2 cellular contexts compared by ENCODE assay signal in the genomic region with DNA sequence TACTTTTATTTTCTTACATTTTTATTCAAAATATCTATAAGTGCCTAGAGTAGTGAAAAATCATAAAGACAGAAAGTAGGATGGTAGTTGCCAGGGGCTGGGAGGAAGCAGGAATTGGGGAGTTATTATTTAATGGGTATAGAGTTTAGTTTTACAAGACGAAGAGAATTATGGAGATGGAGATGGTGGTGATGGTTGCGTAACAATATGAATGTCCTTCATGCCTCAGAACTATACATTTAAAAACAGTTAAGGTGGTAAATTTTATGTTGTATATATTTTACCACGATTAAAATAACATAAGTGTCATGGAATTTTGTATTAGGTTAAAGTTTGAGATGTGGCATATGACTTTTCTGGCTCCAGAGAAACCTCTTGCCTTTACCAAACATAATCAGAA.
TF ChIP-seq lines count a peak whose summit lies in the region.

No MANE protein-coding gene starts in this region.

TF ChIP-seq in HepG2, 621 proteins besides CTCF, POLR2A, EP300 and RAD21:
- TF ChIP-seq CEBPB (IDR thresholded peaks at IDR 0.05; ENCODE audit: borderline replicate concordance, low read depth, low read length) = peak; percentile 56
- no peak for TF ChIP-seq ZNF281 (CRISPR knock-in tag; IDR thresholded peaks at IDR 0.05; ENCODE audit: borderline replicate concordance)

TF ChIP-seq in H1, 55 proteins besides CTCF, POLR2A, EP300 and RAD21:
- TF ChIP-seq SIX5 (IDR thresholded peaks at IDR 0.05; ENCODE audit: low read depth, low read length) (no peak), CEBPB (IDR thresholded peaks at IDR 0.05; ENCODE audit: low read depth, low read length) (peak; percentile 61; the same call in 1 of the 2 replicates)
